Comparison of ENCODE assay signal across 20 cellular contexts in the genomic region with DNA sequence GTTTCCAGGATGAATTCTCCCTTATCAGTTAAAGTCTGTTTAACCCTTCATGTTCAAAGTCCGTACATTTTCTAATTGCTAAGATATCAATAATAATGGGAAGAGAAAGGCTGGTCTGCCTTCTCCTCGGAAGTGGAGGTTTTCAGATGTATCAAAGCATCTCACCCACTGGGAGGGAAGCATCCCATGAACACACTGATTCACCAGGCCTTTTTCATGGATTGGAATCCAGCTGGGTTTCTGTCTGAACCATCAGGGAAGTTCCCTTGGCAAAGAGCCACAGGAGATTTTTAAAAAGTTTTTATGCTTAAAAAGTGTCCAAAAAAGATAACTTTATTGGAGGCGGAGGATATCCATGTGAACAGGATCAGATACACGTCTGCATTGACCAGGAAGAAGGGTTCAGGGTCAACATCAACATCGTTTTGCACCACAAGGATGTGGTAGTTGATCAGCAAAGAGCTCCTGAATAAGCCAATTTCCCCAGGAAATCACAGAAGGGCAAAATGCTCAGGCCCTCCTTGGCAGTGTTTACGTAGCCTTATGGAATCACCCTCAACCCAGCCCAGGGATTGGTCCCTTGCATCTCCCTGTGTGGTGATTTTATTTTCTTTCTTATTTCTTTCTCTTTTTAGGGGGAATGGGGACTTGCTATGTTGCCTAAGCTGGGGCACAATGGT.
"Had no signal": no experiment of that assay in that cellular context is flagged by ENCODE, and none has a peak within 500 bp of the region (broad histone marks: within the 10 kb centered on the region; RNA-seq: fewer than 3 reads in every experiment).

No MANE protein-coding gene starts in this region.

- DNase-seq: activated CD4-positive, alpha-beta T cell treated with anti-CD3 and anti-CD28 coated beads, Interleukin-2, amount 10 ng/mL, durations not matched to agents 24 days and 14 days; activated CD8-positive, alpha-beta memory T cell treated with anti-CD3 and anti-CD28 coated beads, Interleukin-2, amount 50 U/mL, for 4 hours; activated effector memory CD4-positive, alpha-beta T cell treated with Interleukin-2 at 50 U/mL for 16 hours; activated naive CD4-positive, alpha-beta T cell treated with anti-CD3 and anti-CD28 coated beads, Interleukin-2, amount 10 ng/mL, durations not matched to agents 7 days and 5 days; activated T-cell treated with anti-CD3 and anti-CD28 coated beads, Interleukin-2, amount 50 U/mL, for 48 hours; aorta; cortex of kidney; immature natural killer cell; kidney glomerular epithelial cell; left ventricle myocardium superior; mucosa of descending colon; naive B cell; stimulated activated naive B cell treated with anti-CD40 and anti-IgM and Interleukin-4, amounts not matched to agents 10 μg/mL and 1 μg/mL and 100 μg/mL, for 72 hours; T1000; upper lobe of left lung had no signal

- H3K27ac ChIP-seq: breast epithelium, thoracic aorta, upper lobe of left lung had no signal

- H3K36me3 ChIP-seq: breast epithelium, thoracic aorta, upper lobe of left lung had no signal

- H3K4me1 Mint-ChIP-seq: activated CD4-positive, alpha-beta T cell treated with anti-CD3 and anti-CD28 coated beads, Interleukin-2, amount 10 ng/mL, durations not matched to agents 24 days and 14 days; activated naive CD4-positive, alpha-beta T cell treated with anti-CD3 and anti-CD28 coated beads, Interleukin-2, amount 10 ng/mL, durations not matched to agents 7 days and 5 days; immature natural killer cell; naive B cell; neural crest cell; stimulated activated naive B cell treated with anti-CD40 and anti-IgM and Interleukin-4, amounts not matched to agents 10 μg/mL and 1 μg/mL and 100 μg/mL, for 72 hours had no signal

- H3K9me3 ChIP-seq: breast epithelium, mucosa of descending colon, thoracic aorta, upper lobe of left lung had no signal

- H3K27ac Mint-ChIP-seq: activated CD4-positive, alpha-beta T cell treated with anti-CD3 and anti-CD28 coated beads, Interleukin-2, amount 10 ng/mL, durations not matched to agents 24 days and 14 days; activated naive CD4-positive, alpha-beta T cell treated with anti-CD3 and anti-CD28 coated beads, Interleukin-2, amount 10 ng/mL, durations not matched to agents 7 days and 5 days; immature natural killer cell; naive B cell; progenitor cell of endocrine pancreas; stimulated activated naive B cell treated with anti-CD40 and anti-IgM and Interleukin-4, amounts not matched to agents 10 μg/mL and 1 μg/mL and 100 μg/mL, for 72 hours had no signal

- H3K27me3 ChIP-seq: breast epithelium, upper lobe of left lung had no signal

- H3K4me3 Mint-ChIP-seq: activated CD4-positive, alpha-beta T cell treated with anti-CD3 and anti-CD28 coated beads, Interleukin-2, amount 10 ng/mL, durations not matched to agents 24 days and 14 days; activated naive CD4-positive, alpha-beta T cell treated with anti-CD3 and anti-CD28 coated beads, Interleukin-2, amount 10 ng/mL, durations not matched to agents 7 days and 5 days; immature natural killer cell; naive B cell; neural crest cell; stimulated activated naive B cell treated with anti-CD40 and anti-IgM and Interleukin-4, amounts not matched to agents 10 μg/mL and 1 μg/mL and 100 μg/mL, for 72 hours had no signal

- H3K4me3 ChIP-seq: breast epithelium, mucosa of descending colon, thoracic aorta, upper lobe of left lung had no signal

- H3K27me3 Mint-ChIP-seq: activated CD4-positive, alpha-beta T cell treated with anti-CD3 and anti-CD28 coated beads, Interleukin-2, amount 10 ng/mL, durations not matched to agents 24 days and 14 days; activated naive CD4-positive, alpha-beta T cell treated with anti-CD3 and anti-CD28 coated beads, Interleukin-2, amount 10 ng/mL, durations not matched to agents 7 days and 5 days; progenitor cell of endocrine pancreas had no signal

- H3K36me3 Mint-ChIP-seq: activated naive CD4-positive, alpha-beta T cell treated with anti-CD3 and anti-CD28 coated beads, Interleukin-2, amount 10 ng/mL, durations not matched to agents 7 days and 5 days; immature natural killer cell; naive B cell; stimulated activated naive B cell treated with anti-CD40 and anti-IgM and Interleukin-4, amounts not matched to agents 10 μg/mL and 1 μg/mL and 100 μg/mL, for 72 hours had no signal

- H3K9me3 Mint-ChIP-seq: activated CD4-positive, alpha-beta T cell treated with anti-CD3 and anti-CD28 coated beads, Interleukin-2, amount 10 ng/mL, durations not matched to agents 24 days and 14 days; activated naive CD4-positive, alpha-beta T cell treated with anti-CD3 and anti-CD28 coated beads, Interleukin-2, amount 10 ng/mL, durations not matched to agents 7 days and 5 days; naive B cell; neural crest cell; stimulated activated naive B cell treated with anti-CD40 and anti-IgM and Interleukin-4, amounts not matched to agents 10 μg/mL and 1 μg/mL and 100 μg/mL, for 72 hours had no signal

- H3K4me1 ChIP-seq: breast epithelium, upper lobe of left lung had no signal

- ATAC-seq: esophagus mucosa; left ventricle myocardium superior; mucosa of descending colon; stimulated activated naive B cell treated with anti-CD40 and anti-IgM and Interleukin-4, amounts not matched to agents 10 μg/mL and 1 μg/mL and 100 μg/mL, for 72 hours had no signal
